In genomic region chr6:45433533-45434400, GRCh38 we compare ENCODE assay signal across 19 cellular contexts. TPM values are rescaled to one million over a fixed set of nuclear protein-coding genes. Genes with fewer than 3 reads are reported as not detected.
DNase-seq lines count a peak whose midpoint lies in the region; ATAC-seq, FAIRE-seq and TF ChIP-seq lines count a peak whose summit lies in the region.
"Had no signal": no experiment of that assay in that cellular context is flagged by ENCODE, and none has a peak within 500 bp of the region (broad histone marks: within the 10 kb centered on the region; RNA-seq: fewer than 3 reads in every experiment).

No MANE protein-coding gene starts in this region.

- intact Hi-C loops in CD4-positive, alpha-beta memory T cell (cut with micrococcal nuclease): loop anchor here (1.0 to 2.0 kb wide), 2 partner anchors 8 to 17 kb away; no protein-coding TSS in a partner anchor

- H3K27ac Mint-ChIP-seq in CD4-positive, alpha-beta memory T cell: peak overlapping the region in 6 of 7 donors; percentile 26 to 92 (median 85)
- peak overlapping the region; percentile 8 for H3K27ac Mint-ChIP-seq in activated CD8-positive, alpha-beta T cell treated with anti-CD3 and anti-CD28 coated beads, Interleukin-2, amount 10 ng/mL, durations not matched to agents 7 days and 5 days
- H3K27ac Mint-ChIP-seq in mesothelial cell of epicardium: peak overlapping the region; percentile 69

- no peak overlapping the region for H3K4me3 ChIP-seq in CD4-positive, alpha-beta memory T cell (ENCODE audit: low read length in 2 of 2)
- H3K4me3 ChIP-seq in KMS-11 (IDR thresholded peaks at IDR 0.05; ENCODE audit: insufficient read depth, low read depth, low read length) (no peak overlapping the region), suprapubic skin (no peak overlapping the region), brain microvascular endothelial cell (ENCODE audit: low read depth, low read length) (no peak overlapping the region)
- H3K4me3 ChIP-seq: heart right ventricle had no signal

- no peaks in the 10 kb centered on the region for H3K9me3 ChIP-seq in CD4-positive, alpha-beta memory T cell (ENCODE audit: control insufficient read depth in 1 of 2, low read length in 2 of 2)
- no peaks in the 10 kb centered on the region for H3K9me3 ChIP-seq in suprapubic skin
- H3K9me3 ChIP-seq: heart right ventricle had no signal

- DNase-seq in CD4-positive, alpha-beta memory T cell: peak in 3 of 5 donors; percentile 31 to 50 (median 44)
- DNase-seq in activated CD8-positive, alpha-beta T cell treated with anti-CD3 and anti-CD28 coated beads, Interleukin-2, amount 10 ng/mL, durations not matched to agents 7 days and 5 days: no peak
- DNase-seq in mesothelial cell of epicardium (ENCODE audit: low spot score in 2 of 2, unreplicated experiment in 2 of 2) (no peak), suprapubic skin (ENCODE audit: low spot score in 2 of 2) (no peak), occipital lobe (lab: John Stamatoyannopoulos, UW) (no peak), D721Med (ENCODE audit: insufficient read length, low spot score) (no peak), brain microvascular endothelial cell (no peak)
- DNase-seq: activated CD4-positive, alpha-beta T cell treated with anti-CD3 and anti-CD28 coated beads, Interleukin-2, amount 50 U/mL, for 48 hours; activated naive CD4-positive, alpha-beta T cell treated with anti-CD3 and anti-CD28 coated beads, Interleukin-2, amount 50 U/mL, for 16 hours; erythroblast; heart right ventricle; left cardiac atrium; NCI-H1048; NCI-H2227 treated with DMSO at 0.1 percent for 48 hours; right cardiac atrium had no signal

- H3K27me3 Mint-ChIP-seq in CD4-positive, alpha-beta memory T cell: no peaks in the 10 kb centered on the region
- H3K27me3 Mint-ChIP-seq in activated CD8-positive, alpha-beta T cell treated with anti-CD3 and anti-CD28 coated beads, Interleukin-2, amount 10 ng/mL, durations not matched to agents 7 days and 5 days (ENCODE audit: low read depth): no peaks in the 10 kb centered on the region
- peaks cover 2% of the 10 kb centered on the region for H3K27me3 Mint-ChIP-seq in mesothelial cell of epicardium (ENCODE audit: low read depth)
- H3K27me3 Mint-ChIP-seq: naive thymus-derived CD8-positive, alpha-beta T cell had no signal

- POLR2A ChIA-PET in CD4-positive, alpha-beta memory T cell (lab: Charles Lee; ENCODE audit: partially characterized antibody): interaction anchor here (0.7 to 1.4 kb wide), 8 partner anchors 8 to 621 kb away, joined by 3 to 8 read pairs (median 4); no protein-coding TSS in a partner anchor
- POLR2A ChIA-PET in activated CD8-positive, alpha-beta T cell treated with anti-CD3 and anti-CD28 coated beads, Interleukin-2, amount 10 ng/mL, durations not matched to agents 7 days and 5 days (lab: Charles Lee): interaction anchor here (0.7 to 0.8 kb wide), 2 partner anchors 8 to 10 kb away, joined by 4 read pairs; no protein-coding TSS in a partner anchor

- H3K9me3 Mint-ChIP-seq in CD4-positive, alpha-beta memory T cell: no peaks in the 10 kb centered on the region
- no peaks in the 10 kb centered on the region for H3K9me3 Mint-ChIP-seq in activated CD8-positive, alpha-beta T cell treated with anti-CD3 and anti-CD28 coated beads, Interleukin-2, amount 10 ng/mL, durations not matched to agents 7 days and 5 days (ENCODE audit: insufficient read depth)
- no peaks in the 10 kb centered on the region for H3K9me3 Mint-ChIP-seq in mesothelial cell of epicardium
- H3K9me3 Mint-ChIP-seq: naive thymus-derived CD8-positive, alpha-beta T cell had no signal

- no peak for FAIRE-seq in D721Med (lab: Jason Lieb, UNC)
- FAIRE-seq: H1 had no signal

- 51% methylated on average over 3 of the region's 3 CpGs for WGBS in suprapubic skin

- H3K4me3 Mint-ChIP-seq in CD4-positive, alpha-beta memory T cell: peak overlapping the region; percentile 27 to 80 (median 70)
- H3K4me3 Mint-ChIP-seq in activated CD8-positive, alpha-beta T cell treated with anti-CD3 and anti-CD28 coated beads, Interleukin-2, amount 10 ng/mL, durations not matched to agents 7 days and 5 days: peak overlapping the region; percentile 34
- no peak overlapping the region for H3K4me3 Mint-ChIP-seq in mesothelial cell of epicardium

- peak; percentile 40 for ATAC-seq in activated CD8-positive, alpha-beta T cell treated with anti-CD3 and anti-CD28 coated beads, Interleukin-2, amount 10 ng/mL, durations not matched to agents 7 days and 5 days
- ATAC-seq: heart right ventricle, right cardiac atrium had no signal

- H3K27ac ChIP-seq in CD4-positive, alpha-beta memory T cell (ENCODE audit: low read depth, low read length): no peak overlapping the region
- H3K27ac ChIP-seq in KMS-11 (peak overlapping the region; percentile 95), suprapubic skin (no peak overlapping the region), brain microvascular endothelial cell (no peak overlapping the region)
- H3K27ac ChIP-seq: C4-2B, heart right ventricle had no signal

- H3K4me2 ChIP-seq in KMS-11: peak overlapping the region; percentile 97

- no peak for TF ChIP-seq POLR2A in suprapubic skin (IDR thresholded peaks at IDR 0.05)

- H3K79me2 ChIP-seq in KMS-11 (ENCODE audit: insufficient read depth, low read depth): peaks cover 100% of the 10 kb centered on the region

- TF ChIP-seq CTCF in KMS-11 (conservative IDR thresholded peaks at IDR 0.05; ENCODE audit: low read depth, low read length) (no peak), mesothelial cell of epicardium (IDR thresholded peaks at IDR 0.05; ENCODE audit: unreplicated experiment) (no peak), suprapubic skin (IDR thresholded peaks at IDR 0.05) (no peak), D721Med (IDR thresholded peaks at IDR 0.05; ENCODE audit: insufficient read depth, missing control alignments) (no peak), brain microvascular endothelial cell (IDR thresholded peaks at IDR 0.05; ENCODE audit: low read depth, low read length, missing control alignments) (no peak)

- peak overlapping the region; percentile 99 for H3K9ac ChIP-seq in KMS-11

- peaks cover 24 to 31% of the 10 kb centered on the region in 2 donors for H3K36me3 Mint-ChIP-seq in CD4-positive, alpha-beta memory T cell
- peaks cover 9% of the 10 kb centered on the region for H3K36me3 Mint-ChIP-seq in activated CD8-positive, alpha-beta T cell treated with anti-CD3 and anti-CD28 coated beads, Interleukin-2, amount 10 ng/mL, durations not matched to agents 7 days and 5 days (ENCODE audit: low read depth)
- no peaks in the 10 kb centered on the region for H3K36me3 Mint-ChIP-seq in mesothelial cell of epicardium

- H3K36me3 ChIP-seq in CD4-positive, alpha-beta memory T cell (ENCODE audit: insufficient read depth, low read length): no peaks in the 10 kb centered on the region
- H3K36me3 ChIP-seq in KMS-11 (ENCODE audit: insufficient read depth): peaks cover 19% of the 10 kb centered on the region; the same call in 1 of the 2 replicates
- H3K36me3 ChIP-seq in suprapubic skin: no peaks in the 10 kb centered on the region
- H3K36me3 ChIP-seq in brain microvascular endothelial cell (replicated peaks): peaks cover 3% of the 10 kb centered on the region

- TF ChIP-seq EP300 in suprapubic skin (IDR thresholded peaks at IDR 0.05): no peak

- H3K4me1 ChIP-seq in CD4-positive, alpha-beta memory T cell (ENCODE audit: insufficient read depth, low read length): peaks cover 98% of the 10 kb centered on the region
- peaks cover 100% of the 10 kb centered on the region for H3K4me1 ChIP-seq in KMS-11 (ENCODE audit: low read depth, poor library complexity, severe bottlenecking)
- H3K4me1 ChIP-seq in suprapubic skin: peaks cover 29% of the 10 kb centered on the region

- in situ Hi-C loops in brain microvascular endothelial cell (cut with HindIII; ENCODE audit: low pct_ligation_motif_present, low sequenced_read_pairs): loop anchor here (25.0 kb wide), 1 partner anchor 279 kb away; no protein-coding TSS in a partner anchor

- no peaks in the 10 kb centered on the region for H3K27me3 ChIP-seq in CD4-positive, alpha-beta memory T cell (ENCODE audit: insufficient read depth, low read length)
- H3K27me3 ChIP-seq in KMS-11 (ENCODE audit: insufficient read depth, low read depth) (no peaks in the 10 kb centered on the region), suprapubic skin (no peaks in the 10 kb centered on the region), brain microvascular endothelial cell (replicated peaks) (no peaks in the 10 kb centered on the region)
- H3K27me3 ChIP-seq: heart right ventricle had no signal

- no peaks in the 10 kb centered on the region for H4K20me1 ChIP-seq in KMS-11 (ENCODE audit: insufficient read depth)

- no peak overlapping the region for H2AFZ ChIP-seq in KMS-11 (ENCODE audit: low read depth)

- CTCF ChIA-PET in CD4-positive, alpha-beta memory T cell (lab: Charles Lee; ENCODE audit: partially characterized antibody): interaction anchor here (0.7 to 1.5 kb wide), 5 partner anchors 12 to 281 kb away, joined by 3 to 5 read pairs (median 3); partner anchors contain the start of gene SUPT3H
- CTCF ChIA-PET in activated CD8-positive, alpha-beta T cell treated with anti-CD3 and anti-CD28 coated beads, Interleukin-2, amount 10 ng/mL, durations not matched to agents 7 days and 5 days (lab: Charles Lee): interaction anchor here (0.7 to 1.5 kb wide), 4 partner anchors 62 to 778 kb away, joined by 3 to 4 read pairs (median 3); no protein-coding TSS in a partner anchor

- peaks cover 65 to 93% (median 72%) of the 10 kb centered on the region in 4 donors for H3K4me1 Mint-ChIP-seq in CD4-positive, alpha-beta memory T cell
- H3K4me1 Mint-ChIP-seq in activated CD8-positive, alpha-beta T cell treated with anti-CD3 and anti-CD28 coated beads, Interleukin-2, amount 10 ng/mL, durations not matched to agents 7 days and 5 days (ENCODE audit: low read depth): peaks cover 63% of the 10 kb centered on the region
- peaks cover 60% of the 10 kb centered on the region for H3K4me1 Mint-ChIP-seq in mesothelial cell of epicardium

RNA-seq across cellular contexts. Expression of gene SUPT3H, which starts 56.0 kb away (rescaled TPM):
- total RNA-seq in CD4-positive, alpha-beta memory T cell: 10 to 100 TPM; 11.8 to 12.6 TPM
- polyA plus RNA-seq in CD4-positive, alpha-beta memory T cell: 10 to 100 TPM; 12.6 to 13.6 TPM
- 1 to 10 TPM; 6.4 to 9.1 TPM for total RNA-seq in activated CD8-positive, alpha-beta T cell treated with anti-CD3 and anti-CD28 coated beads, Interleukin-2, amount 10 ng/mL, durations not matched to agents 7 days and 5 days
- 21.1 to 24.8 TPM (median 23.2 TPM) in 3 replicates for total RNA-seq in mesothelial cell of epicardium
- total RNA-seq in suprapubic skin: 1 to 10 TPM; 1.1 to 4.7 (median 3.7) TPM
- total RNA-seq in occipital lobe: 15.3 TPM

Comparison
In these comparisons a context has a peak if more than half of its experiments do, and no peak if none do; other contexts are left out.
1. DNase-seq: peak in CD4-positive, alpha-beta memory T cell (3 of 5); none in activated CD8-positive, alpha-beta T cell treated with anti-CD3 and anti-CD28 coated beads, Interleukin-2, amount 10 ng/mL, durations not matched to agents 7 days and 5 days (single experiment), mesothelial cell of epicardium (0 of 2), suprapubic skin (0 of 2), occipital lobe (single experiment), D721Med (single experiment) and brain microvascular endothelial cell (single experiment).
2. H3K27ac Mint-ChIP-seq: peak in every context shown above with its lines; median percentile 85 in CD4-positive, alpha-beta memory T cell; 69 in mesothelial cell of epicardium; 8 in activated CD8-positive, alpha-beta T cell treated with anti-CD3 and anti-CD28 coated beads, Interleukin-2, amount 10 ng/mL, durations not matched to agents 7 days and 5 days.